In the genomic region with DNA sequence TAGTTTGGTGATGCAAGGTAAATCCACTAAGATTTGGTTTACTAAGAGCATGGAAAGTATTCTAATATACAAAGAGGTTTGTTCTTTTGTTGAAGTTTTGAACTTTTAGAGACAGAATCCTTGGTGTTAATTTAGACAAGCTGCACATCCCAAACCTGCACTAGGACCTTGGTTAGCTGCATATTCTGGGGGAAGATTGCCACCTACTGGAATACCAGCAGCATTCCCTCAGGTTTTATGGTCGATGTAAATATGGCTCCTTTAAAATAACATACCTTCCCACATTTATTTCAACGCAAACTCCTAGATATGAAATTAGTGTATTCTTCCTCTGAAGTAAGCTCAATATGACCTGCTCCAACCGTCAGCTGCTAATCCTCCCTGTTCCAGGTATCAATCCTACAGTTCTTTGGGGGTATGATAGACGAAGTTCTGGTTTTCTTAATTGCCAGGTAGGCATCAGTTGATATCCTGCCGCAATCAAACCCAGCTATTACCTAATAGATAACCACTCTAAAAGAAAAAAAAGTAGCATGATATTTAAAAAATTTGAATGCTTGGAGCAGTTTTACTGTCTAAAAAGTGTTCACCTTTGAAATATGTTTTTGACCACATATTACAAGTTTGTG, we compare ENCODE assay signal across 8 cellular contexts.
DNase-seq lines count a peak whose midpoint lies in the region; ATAC-seq and TF ChIP-seq lines count a peak whose summit lies in the region.

No MANE protein-coding gene starts in this region.

- H3K4me1 Mint-ChIP-seq in nephron progenitor cell: no peaks in the 10 kb centered on the region

- H3K27me3 Mint-ChIP-seq in nephron progenitor cell (ENCODE audit: low read depth, poor library complexity): peaks cover 7% of the 10 kb centered on the region

- no peaks in the 10 kb centered on the region for H3K36me3 Mint-ChIP-seq in nephron progenitor cell (ENCODE audit: low read depth)

- DNase-seq in G401 (ENCODE audit: low spot score): peak; percentile 42
- peak; percentile 88 for DNase-seq in NCI-H748 (lab: John Stamatoyannopoulos, UW; ENCODE audit: unreplicated experiment)
- DNase-seq in dermis blood vessel endothelial cell: peak; percentile 34
- peak; percentile 23 for DNase-seq in nephron progenitor cell
- no peak for DNase-seq in activated CD8-positive, alpha-beta memory T cell treated with anti-CD3 and anti-CD28 coated beads, Interleukin-2, amount 50 U/mL, for 48 hours

- no peak overlapping the region for H3K4me3 Mint-ChIP-seq in nephron progenitor cell

- H3K27ac Mint-ChIP-seq in nephron progenitor cell: no peak overlapping the region

- ATAC-seq in HG03159 (IDR thresholded peaks at IDR 0.05; ENCODE audit: unreplicated experiment) (peak; percentile 51), HG02763 (IDR thresholded peaks at IDR 0.05; ENCODE audit: unreplicated experiment) (no peak), GM18873 (IDR thresholded peaks at IDR 0.05; ENCODE audit: low FRiP score, unreplicated experiment) (no peak)

- peak; percentile 81 for TF ChIP-seq CTCF in nephron progenitor cell (IDR thresholded peaks at IDR 0.05)

- in situ Hi-C loops in G401 (cut with HindIII; ENCODE audit: low sequenced_read_pairs): no loop called here

- no peaks in the 10 kb centered on the region for H3K9me3 Mint-ChIP-seq in nephron progenitor cell
